24 cellular contexts compared by ENCODE assay signal in genomic region chr3:54649551-54649950, GRCh38.
"Had no signal": no experiment of that assay in that cellular context is flagged by ENCODE, and none has a peak within 500 bp of the region (broad histone marks: within the 10 kb centered on the region; RNA-seq: fewer than 3 reads in every experiment).

No MANE protein-coding gene starts in this region.

- FAIRE-seq: bronchial epithelial cell had no signal

- H3K27ac Mint-ChIP-seq: activated CD8-positive, alpha-beta T cell treated with anti-CD3 and anti-CD28 coated beads, Interleukin-2, amount 10 ng/mL, durations not matched to agents 7 days and 5 days; activated naive CD4-positive, alpha-beta T cell treated with anti-CD3 and anti-CD28 coated beads, Interleukin-2, amount 50 U/mL, for 24 hours; T-cell had no signal

- H3K36me3 Mint-ChIP-seq: activated naive CD4-positive, alpha-beta T cell treated with anti-CD3 and anti-CD28 coated beads, Interleukin-2, amount 50 U/mL, for 24 hours; T-cell had no signal

- H3K4me1 Mint-ChIP-seq: activated naive CD4-positive, alpha-beta T cell treated with anti-CD3 and anti-CD28 coated beads, Interleukin-2, amount 50 U/mL, for 24 hours; T-cell had no signal

- ATAC-seq: activated CD4-positive, CD25-positive, alpha-beta regulatory T cell treated with anti-CD3 and anti-CD28 coated beads, Interleukin-2, amount 50 U/mL, for 24 hours; activated CD8-positive, alpha-beta T cell treated with anti-CD3 and anti-CD28 coated beads, Interleukin-2, amount 10 ng/mL, durations not matched to agents 7 days and 5 days; T-cell had no signal

- H3K27me3 Mint-ChIP-seq: activated naive CD4-positive, alpha-beta T cell treated with anti-CD3 and anti-CD28 coated beads, Interleukin-2, amount 50 U/mL, for 24 hours had no signal

- H3K4me3 Mint-ChIP-seq: activated CD8-positive, alpha-beta T cell treated with anti-CD3 and anti-CD28 coated beads, Interleukin-2, amount 10 ng/mL, durations not matched to agents 7 days and 5 days; activated naive CD4-positive, alpha-beta T cell treated with anti-CD3 and anti-CD28 coated beads, Interleukin-2, amount 50 U/mL, for 24 hours; T-cell had no signal

- DNase-seq: activated CD4-positive, alpha-beta T cell treated with anti-CD3 and anti-CD28 coated beads for 4 hours; activated CD8-positive, alpha-beta memory T cell treated with anti-CD3 and anti-CD28 coated beads, Interleukin-2, amount 50 U/mL, for 48 hours; activated CD8-positive, alpha-beta T cell treated with anti-CD3 and anti-CD28 coated beads, Interleukin-2, amount 10 ng/mL, durations not matched to agents 7 days and 5 days; activated T-cell treated with anti-CD3 and anti-CD28 coated beads, Interleukin-2, amount 50 U/mL, for 1 hour; aorta; central memory CD4-positive, alpha-beta T cell; Kasumi-1; KBM-7; NCI-H1048; NCI-H146; NCI-H187 treated with DMSO at 0.1 percent for 48 hours; NCI-H2081 treated with DMSO at 0.1 percent for 48 hours; NCI-H2227 treated with DMSO at 0.1 percent for 48 hours; NCI-H446 treated with DMSO at 0.1 percent for 48 hours; NCI-H526; NCI-H774; NK-92 treated with Interleukin-12 subunit alpha and Interleukin-12 subunit beta, amount 100 ng/mL, for 24 hours; SHP77 treated with DMSO at 0.1 percent for 48 hours; T-cell; T-helper 2 cell; T1000 had no signal
